Comparison of ENCODE assay signal across 8 cellular contexts in the genomic region with DNA sequence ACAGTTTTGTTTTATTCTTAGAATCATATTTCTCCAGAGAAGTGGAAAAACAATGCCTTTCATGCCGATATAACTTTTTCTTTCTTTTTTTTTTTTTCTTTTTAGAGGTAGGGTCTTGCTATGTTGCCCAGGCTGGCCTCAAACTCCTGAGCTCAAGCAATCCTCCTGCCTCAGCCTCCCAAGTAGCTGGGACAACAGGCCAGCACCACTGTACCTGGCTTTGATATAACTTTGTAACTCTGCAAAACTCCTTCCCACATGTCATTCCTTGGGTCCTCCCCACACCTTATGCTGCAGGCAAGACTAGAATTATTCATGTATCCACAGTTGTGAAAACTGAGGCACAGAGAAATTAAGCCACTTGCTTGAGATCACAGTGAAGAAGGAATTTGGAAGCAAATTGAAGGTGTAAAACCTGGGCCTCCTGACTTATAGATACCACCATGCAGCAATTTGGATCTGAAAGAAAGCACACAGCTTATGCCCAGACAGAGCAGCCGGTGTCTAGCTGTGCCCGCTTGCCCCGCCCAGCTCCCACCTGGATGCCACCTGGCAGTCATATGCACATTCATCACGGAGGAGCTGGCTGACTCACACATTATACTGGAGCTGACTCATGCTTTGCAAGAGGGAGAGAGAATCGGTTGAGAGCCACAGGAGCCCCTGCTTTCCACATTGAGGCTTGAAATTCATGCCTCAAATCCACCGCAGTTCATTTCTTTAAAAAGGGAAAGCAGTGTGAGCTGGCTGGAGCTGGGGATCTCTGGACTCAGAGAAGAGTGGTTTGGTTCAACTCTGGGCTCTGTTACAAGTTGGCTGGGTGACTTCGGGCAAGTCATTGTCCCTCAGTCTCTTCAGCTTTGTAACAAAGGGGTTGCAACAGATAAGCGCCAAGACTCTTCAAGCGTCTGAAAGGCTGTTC. TPM values are rescaled to one million over a fixed set of nuclear protein-coding genes. Genes with fewer than 3 reads are reported as not detected.
DNase-seq lines count a peak whose midpoint lies in the region; ATAC-seq and TF ChIP-seq lines count a peak whose summit lies in the region.

No MANE protein-coding gene starts in this region.

- no peak for ATAC-seq in GM19455 (IDR thresholded peaks at IDR 0.05; ENCODE audit: unreplicated experiment)

- peaks cover 43% of the 10 kb centered on the region for H3K4me1 Mint-ChIP-seq in osteocyte (ENCODE audit: unreplicated experiment)

- H3K4me3 ChIP-seq in dorsolateral prefrontal cortex: no peak overlapping the region

- intact Hi-C loops in dorsolateral prefrontal cortex (cut with DNase I): no loop called here

- DNase-seq in stimulated activated CD4-positive, alpha-beta T cell treated with anti-CD3 and anti-CD28 coated beads, Interleukin-4, amount 100 ng/mL, for 1 hour: peak; percentile 20
- DNase-seq in stimulated activated CD4-positive, alpha-beta T cell treated with anti-CD3 and anti-CD28 coated beads, Interleukin-2, amount 100 ng/mL, for 48 hours: no peak
- DNase-seq in NCI-H748 (lab: John Stamatoyannopoulos, UW; ENCODE audit: unreplicated experiment) (peak; percentile 99), dorsolateral prefrontal cortex (peak in 6 of 10 donors; percentile 47 to 81 (median 53)), osteocyte (ENCODE audit: extremely low spot score, unreplicated experiment) (no peak), SKM-1 treated with dmso at 0.1 percent for 144 hours (lab: John Stamatoyannopoulos, UW; ENCODE audit: unreplicated experiment) (no peak), epidermal melanocyte (ENCODE audit: insufficient read length, low spot score) (no peak)

- no peak for TF ChIP-seq CTCF in dorsolateral prefrontal cortex (IDR thresholded peaks at IDR 0.05 in 54 of 56, conservative IDR thresholded peaks at IDR 0.05 in 2 of 56; ENCODE audit: low read depth in 1 of 56, partially characterized antibody in 56 of 56)
- TF ChIP-seq CTCF in osteocyte (IDR thresholded peaks at IDR 0.05): no peak

- peak overlapping the region in 14 of 59 donors; percentile 0 to 51 (median 24) for H3K27ac ChIP-seq in dorsolateral prefrontal cortex

- H3K36me3 Mint-ChIP-seq in osteocyte (ENCODE audit: unreplicated experiment): no peaks in the 10 kb centered on the region

- H3K27me3 Mint-ChIP-seq in osteocyte (ENCODE audit: unreplicated experiment): no peaks in the 10 kb centered on the region

- no peak overlapping the region for H3K4me3 Mint-ChIP-seq in osteocyte (ENCODE audit: unreplicated experiment)

- no peaks in the 10 kb centered on the region for H3K9me3 Mint-ChIP-seq in osteocyte (ENCODE audit: unreplicated experiment)

- H3K27ac Mint-ChIP-seq in osteocyte (ENCODE audit: unreplicated experiment): peak overlapping the region; percentile 92

- no peaks in the 10 kb centered on the region for H3K27me3 ChIP-seq in dorsolateral prefrontal cortex

RNA-seq across cellular contexts. Expression of gene SLC2A1, which starts 8.3 kb away (rescaled TPM):
- 100 to 1,000 TPM in 67 of 120 experiments, 10 to 100 TPM in 53; 36.8 to 290 (median 105) TPM for total RNA-seq in dorsolateral prefrontal cortex
- 200 and 236 TPM in 2 replicates for total RNA-seq in osteocyte

Comparison
In these comparisons a context has a peak if more than half of its experiments do, and no peak if none do; other contexts are left out.
1. DNase-seq: peak in stimulated activated CD4-positive, alpha-beta T cell treated with anti-CD3 and anti-CD28 coated beads, Interleukin-4, amount 100 ng/mL, for 1 hour (single experiment), NCI-H748 (single experiment) and dorsolateral prefrontal cortex (6 of 10); none in stimulated activated CD4-positive, alpha-beta T cell treated with anti-CD3 and anti-CD28 coated beads, Interleukin-2, amount 100 ng/mL, for 48 hours (0 of 2), osteocyte (single experiment), SKM-1 treated with dmso at 0.1 percent for 144 hours (single experiment) and epidermal melanocyte (single experiment).